8 cellular contexts compared by ENCODE assay signal in genomic region chrX:101462892-101463291, GRCh38. TPM values are rescaled to one million over a fixed set of nuclear protein-coding genes. Genes with fewer than 3 reads are reported as not detected.
DNase-seq lines count a peak whose midpoint lies in the region; ATAC-seq, FAIRE-seq and TF ChIP-seq lines count a peak whose summit lies in the region.

No MANE protein-coding gene starts in this region.

- no peak overlapping the region for H3K4me3 ChIP-seq in DND-41 (ENCODE audit: low read depth in 1 of 2, low read length in 2 of 2)
- H3K4me3 ChIP-seq in kidney (ENCODE audit: low read length in 2 of 2): no peak overlapping the region

- intact Hi-C loops in kidney (cut with DNase I): no loop called here

- FAIRE-seq in kidney (lab: Jason Lieb, UNC) (peak; percentile 74), GM19239 (lab: Jason Lieb, UNC) (no peak)

- H3K36me3 Mint-ChIP-seq in activated CD8-positive, alpha-beta T cell treated with anti-CD3 and anti-CD28 coated beads, Interleukin-2, amount 10 ng/mL, durations not matched to agents 7 days and 5 days (ENCODE audit: low read depth): no peaks in the 10 kb centered on the region

- H3K27me3 Mint-ChIP-seq in activated CD8-positive, alpha-beta T cell treated with anti-CD3 and anti-CD28 coated beads, Interleukin-2, amount 10 ng/mL, durations not matched to agents 7 days and 5 days (ENCODE audit: low read depth): no peaks in the 10 kb centered on the region

- H3K79me2 ChIP-seq in DND-41 (ENCODE audit: insufficient read depth, low read length): no peaks in the 10 kb centered on the region

- no peak overlapping the region for H3K4me2 ChIP-seq in DND-41 (ENCODE audit: insufficient read depth, low read length)

- H3K9me3 ChIP-seq in DND-41 (ENCODE audit: insufficient read depth, low read length, severe bottlenecking): no peaks in the 10 kb centered on the region
- H3K9me3 ChIP-seq in kidney (ENCODE audit: control insufficient read depth in 1 of 2, low read length in 2 of 2): no peaks in the 10 kb centered on the region

- CTCF ChIA-PET in RWPE1 (lab: Yijun Ruan, JAX): interaction anchor here (0.7 kb wide), 1 partner anchor 18 kb away, joined by 3 read pairs; no protein-coding TSS in a partner anchor
- CTCF ChIA-PET in activated CD8-positive, alpha-beta T cell treated with anti-CD3 and anti-CD28 coated beads, Interleukin-2, amount 10 ng/mL, durations not matched to agents 7 days and 5 days (lab: Charles Lee): no interaction called here

- H3K36me3 ChIP-seq in DND-41 (ENCODE audit: insufficient read depth, low read length) (no peaks in the 10 kb centered on the region), kidney (ENCODE audit: control insufficient read depth in 1 of 2, insufficient read depth in 2 of 2, low read length in 2 of 2) (no peaks in the 10 kb centered on the region)

- no peaks in the 10 kb centered on the region for H3K27me3 ChIP-seq in DND-41 (ENCODE audit: insufficient read depth, low read length, poor library complexity)

- H4K20me1 ChIP-seq in DND-41 (ENCODE audit: insufficient read depth, low read length): no peaks in the 10 kb centered on the region

- no peak for DNase-seq in DND-41
- DNase-seq in HT-29 (ENCODE audit: low spot score): peak; percentile 64
- DNase-seq in RWPE1 (ENCODE audit: low spot score): peak; percentile 11
- no peak for DNase-seq in kidney
- no peak for DNase-seq in T-helper 9 cell
- no peak for DNase-seq in GM19239 (ENCODE audit: insufficient read length, low spot score)
- no peak for DNase-seq in activated CD4-positive, alpha-beta T cell treated with anti-CD3 and anti-CD28 coated beads for 1 hour
- DNase-seq in activated CD8-positive, alpha-beta T cell treated with anti-CD3 and anti-CD28 coated beads, Interleukin-2, amount 10 ng/mL, durations not matched to agents 7 days and 5 days: no peak

- peak; percentile 48 for TF ChIP-seq CTCF in DND-41 (IDR thresholded peaks at IDR 0.05; ENCODE audit: borderline replicate concordance, extremely low read depth, low read length, poor library complexity, severe bottlenecking)
- no peak for TF ChIP-seq CTCF in RWPE1 (conservative IDR thresholded peaks at IDR 0.05; ENCODE audit: low read depth)
- peak; percentile 25 for TF ChIP-seq CTCF in kidney (IDR thresholded peaks at IDR 0.05; ENCODE audit: borderline replicate concordance, extremely low read depth, insufficient read depth)

- H3K9me3 Mint-ChIP-seq in activated CD8-positive, alpha-beta T cell treated with anti-CD3 and anti-CD28 coated beads, Interleukin-2, amount 10 ng/mL, durations not matched to agents 7 days and 5 days (ENCODE audit: insufficient read depth): no peaks in the 10 kb centered on the region

- POLR2A ChIA-PET in RWPE1 (lab: Yijun Ruan, JAX; ENCODE audit: low non-redundant PET): no interaction called here
- POLR2A ChIA-PET in activated CD8-positive, alpha-beta T cell treated with anti-CD3 and anti-CD28 coated beads, Interleukin-2, amount 10 ng/mL, durations not matched to agents 7 days and 5 days (lab: Charles Lee): no interaction called here

- H3K4me1 Mint-ChIP-seq in activated CD8-positive, alpha-beta T cell treated with anti-CD3 and anti-CD28 coated beads, Interleukin-2, amount 10 ng/mL, durations not matched to agents 7 days and 5 days (ENCODE audit: low read depth): no peaks in the 10 kb centered on the region

- no peak overlapping the region for H3K4me3 Mint-ChIP-seq in activated CD8-positive, alpha-beta T cell treated with anti-CD3 and anti-CD28 coated beads, Interleukin-2, amount 10 ng/mL, durations not matched to agents 7 days and 5 days

- H3K27ac Mint-ChIP-seq in activated CD8-positive, alpha-beta T cell treated with anti-CD3 and anti-CD28 coated beads, Interleukin-2, amount 10 ng/mL, durations not matched to agents 7 days and 5 days: no peak overlapping the region

- H3K4me1 ChIP-seq in DND-41 (ENCODE audit: insufficient read depth, low read length) (no peaks in the 10 kb centered on the region), kidney (ENCODE audit: control insufficient read depth in 1 of 2, insufficient read depth in 1 of 2, low read depth in 1 of 2, low read length in 2 of 2) (no peaks in the 10 kb centered on the region)

- ATAC-seq in DND-41 (ENCODE audit: insufficient read depth, low read depth): no peak; the same call in 2 of the 3 replicates
- ATAC-seq in activated CD8-positive, alpha-beta T cell treated with anti-CD3 and anti-CD28 coated beads, Interleukin-2, amount 10 ng/mL, durations not matched to agents 7 days and 5 days: no peak

- H3K27ac ChIP-seq in DND-41 (ENCODE audit: low read length): no peak overlapping the region
- H3K27ac ChIP-seq in RWPE1: no peak overlapping the region
- H3K27ac ChIP-seq in kidney (ENCODE audit: low read depth in 2 of 2, low read length in 2 of 2): no peak overlapping the region

- H2AFZ ChIP-seq in DND-41 (ENCODE audit: low read depth, low read length): no peak overlapping the region

- H3K9ac ChIP-seq in DND-41 (ENCODE audit: low read depth, low read length) (no peak overlapping the region), kidney (ENCODE audit: low read length in 2 of 2) (no peak overlapping the region)

RNA-seq across cellular contexts. Expression of gene ARMCX4, which starts 22.4 kb away (rescaled TPM):
- 0.13 and 0.43 TPM in 2 replicates for total RNA-seq in HT-29 (2014; rRNA removed; shearing (Covaris generic))
- total RNA-seq in kidney: 16.0 TPM
- 6.5 TPM for polyA plus RNA-seq in kidney (ENCODE audit: insufficient read depth, low read depth, low replicate concordance)
- 1 to 10 TPM; 1.2 to 1.5 TPM for total RNA-seq in activated CD8-positive, alpha-beta T cell treated with anti-CD3 and anti-CD28 coated beads, Interleukin-2, amount 10 ng/mL, durations not matched to agents 7 days and 5 days

RNA-seq across cellular contexts. Expression of gene HNRNPH2, which starts 54.9 kb away (rescaled TPM):
- 47.7 and 51.5 TPM in 2 replicates for total RNA-seq in HT-29 (2014; rRNA removed; shearing (Covaris generic))
- total RNA-seq in kidney: 79.5 TPM
- 68.1 TPM for polyA plus RNA-seq in kidney (ENCODE audit: insufficient read depth, low read depth, low replicate concordance)
- total RNA-seq in activated CD8-positive, alpha-beta T cell treated with anti-CD3 and anti-CD28 coated beads, Interleukin-2, amount 10 ng/mL, durations not matched to agents 7 days and 5 days: 10 to 100 TPM; 41.6 to 44.1 TPM

RNA-seq across cellular contexts. Expression of gene GLA, which starts 55.2 kb away (rescaled TPM):
- 53.8 and 54.9 TPM in 2 replicates for total RNA-seq in HT-29 (2014; rRNA removed; shearing (Covaris generic))
- 23.9 TPM for total RNA-seq in kidney
- polyA plus RNA-seq in kidney (ENCODE audit: insufficient read depth, low read depth, low replicate concordance): 34.7 TPM
- total RNA-seq in activated CD8-positive, alpha-beta T cell treated with anti-CD3 and anti-CD28 coated beads, Interleukin-2, amount 10 ng/mL, durations not matched to agents 7 days and 5 days: 10 to 100 TPM; 34.7 to 38.4 TPM

Comparison
In these comparisons a context has a peak if more than half of its experiments do, and no peak if none do; other contexts are left out.
1. DNase-seq: peak in HT-29 (single experiment) and RWPE1 (single experiment); none in DND-41 (single experiment), kidney (single experiment), T-helper 9 cell (single experiment), GM19239 (single experiment), activated CD4-positive, alpha-beta T cell treated with anti-CD3 and anti-CD28 coated beads for 1 hour (single experiment) and activated CD8-positive, alpha-beta T cell treated with anti-CD3 and anti-CD28 coated beads, Interleukin-2, amount 10 ng/mL, durations not matched to agents 7 days and 5 days (single experiment).